8 cellular contexts compared by ENCODE assay signal in genomic region chr10:43689955-43690771, GRCh38. TPM values are rescaled to one million over a fixed set of nuclear protein-coding genes. Genes with fewer than 3 reads are reported as not detected.
A peak's percentile ranks its signal among the peaks of the same experiment; 100 is the strongest.
DNase-seq lines count a peak whose midpoint lies in the region; ATAC-seq, FAIRE-seq and TF ChIP-seq lines count a peak whose summit lies in the region.

No MANE protein-coding gene starts in this region.

- H2AFZ ChIP-seq in osteoblast (ENCODE audit: low read length), result peak overlapping the region; percentile 97

- FAIRE-seq in D721Med (lab: Jason Lieb, UNC), result no peak

- H3K79me2 ChIP-seq in osteoblast (ENCODE audit: insufficient read depth, low read length), result no peaks in the 10 kb centered on the region

- H3K36me3 Mint-ChIP-seq in activated naive CD4-positive, alpha-beta T cell treated with anti-CD3 and anti-CD28 coated beads, Interleukin-2, amount 50 U/mL, for 72 hours, result no peaks in the 10 kb centered on the region

- H3K27ac ChIP-seq in osteoblast (ENCODE audit: low read depth, low read length) (peak overlapping the region; percentile 82), suprapubic skin (peak overlapping the region; percentile 56)

- peak overlapping the region; percentile 88 for H3K4me2 ChIP-seq in osteoblast (ENCODE audit: insufficient read depth, low read length)

- no peaks in the 10 kb centered on the region for H3K9me3 Mint-ChIP-seq in activated naive CD4-positive, alpha-beta T cell treated with anti-CD3 and anti-CD28 coated beads, Interleukin-2, amount 50 U/mL, for 72 hours

- no peaks in the 10 kb centered on the region for H4K20me1 ChIP-seq in osteoblast (ENCODE audit: insufficient read depth, low read length)

- H3K27ac Mint-ChIP-seq in activated naive CD4-positive, alpha-beta T cell treated with anti-CD3 and anti-CD28 coated beads, Interleukin-2, amount 50 U/mL, for 72 hours, result peak overlapping the region; percentile 44 to 81

- H3K4me1 ChIP-seq in osteoblast (ENCODE audit: insufficient read depth, low read length) (peaks cover 24% of the 10 kb centered on the region), suprapubic skin (peaks cover 28% of the 10 kb centered on the region)

- H3K36me3 ChIP-seq in osteoblast (ENCODE audit: insufficient read depth, low read length) (no peaks in the 10 kb centered on the region), suprapubic skin (no peaks in the 10 kb centered on the region)

- no peak for TF ChIP-seq POLR2A in suprapubic skin (IDR thresholded peaks at IDR 0.05)

- H3K4me3 ChIP-seq in osteoblast (ENCODE audit: insufficient read depth, low read length) (peak overlapping the region; percentile 77), suprapubic skin (peak overlapping the region; percentile 52)

- WGBS in suprapubic skin, result 3% methylated on average over 35 of the region's 65 CpGs

- ATAC-seq in GM21367 (IDR thresholded peaks at IDR 0.05; ENCODE audit: unreplicated experiment), result peak; percentile 98
- peak; percentile 99 for ATAC-seq in SK-N-SH treated with all-trans-retinoic acid at 6 μM for 48 hours
- ATAC-seq in activated naive CD4-positive, alpha-beta T cell treated with anti-CD3 and anti-CD28 coated beads, Interleukin-2, amount 50 U/mL, for 72 hours, result peak; percentile 97 to 99

- H3K9me3 ChIP-seq in osteoblast (ENCODE audit: low read depth, low read length), result no peaks in the 10 kb centered on the region
- H3K9me3 ChIP-seq in suprapubic skin, result no peaks in the 10 kb centered on the region

- DNase-seq in D721Med (ENCODE audit: insufficient read length, low spot score), result peak; percentile 69
- peak; percentile 62 for DNase-seq in HT-29 (ENCODE audit: low spot score)
- DNase-seq in activated naive CD4-positive, alpha-beta T cell treated with anti-CD3 and anti-CD28 coated beads, Interleukin-2, amount 50 U/mL, for 72 hours (ENCODE audit: low spot score in 2 of 2), result peak; percentile 82 to 97
- DNase-seq in glomerular visceral epithelial cell (ENCODE audit: extremely low spot score), result peak; percentile 64
- peak; percentile 99 for DNase-seq in osteoblast (ENCODE audit: insufficient read length, low spot score, missing footprints)
- DNase-seq in suprapubic skin (ENCODE audit: low spot score in 2 of 2), result peak; percentile 88

- no peak for TF ChIP-seq EP300 in suprapubic skin (IDR thresholded peaks at IDR 0.05)

- TF ChIP-seq CTCF in D721Med (IDR thresholded peaks at IDR 0.05; ENCODE audit: insufficient read depth, missing control alignments) (peak; percentile 66), osteoblast (IDR thresholded peaks at IDR 0.05; ENCODE audit: extremely low read depth, low read depth, low read length) (peak; percentile 58), suprapubic skin (IDR thresholded peaks at IDR 0.05) (peak; percentile 54 to 97)

- H3K27me3 ChIP-seq in osteoblast (ENCODE audit: insufficient read depth, low read length) (no peaks in the 10 kb centered on the region), suprapubic skin (no peaks in the 10 kb centered on the region)

TF ChIP-seq in SK-N-SH treated with all-trans-retinoic acid at 6 μM for 48 hours, 23 proteins besides CTCF, POLR2A, EP300 and RAD21:
- TF ChIP-seq GLIS3 (CRISPR knock-in tag; IDR thresholded peaks at IDR 0.05), result no peak
- TF ChIP-seq SNAI2 (CRISPR knock-in tag; IDR thresholded peaks at IDR 0.05), result no peak

RNA-seq across cellular contexts. Expression of gene ZNF32, which starts 41.5 kb away (rescaled TPM):
- 7.0 and 7.8 TPM in 2 replicates for total RNA-seq in HT-29 (2014; rRNA removed; shearing (Covaris generic))
- 10 to 100 TPM in 1 of 2 donors, 1 to 10 TPM in 1; 3.1 to 12.0 TPM for total RNA-seq in activated naive CD4-positive, alpha-beta T cell treated with anti-CD3 and anti-CD28 coated beads, Interleukin-2, amount 50 U/mL, for 72 hours
- total RNA-seq in osteoblast (34.7 and 36.2 TPM in 2 replicates), suprapubic skin (10 to 100 TPM; 24.9 to 45.4 (median 36.8) TPM)

Comparison
In these comparisons a context has a peak if more than half of its experiments do, and no peak if none do; other contexts are left out.
1. Peak in every context shown above with its lines: DNase-seq, ATAC-seq, H3K4me3 ChIP-seq and H3K27ac ChIP-seq.